ENCODE assay signal across 8 cellular contexts in the genomic region with DNA sequence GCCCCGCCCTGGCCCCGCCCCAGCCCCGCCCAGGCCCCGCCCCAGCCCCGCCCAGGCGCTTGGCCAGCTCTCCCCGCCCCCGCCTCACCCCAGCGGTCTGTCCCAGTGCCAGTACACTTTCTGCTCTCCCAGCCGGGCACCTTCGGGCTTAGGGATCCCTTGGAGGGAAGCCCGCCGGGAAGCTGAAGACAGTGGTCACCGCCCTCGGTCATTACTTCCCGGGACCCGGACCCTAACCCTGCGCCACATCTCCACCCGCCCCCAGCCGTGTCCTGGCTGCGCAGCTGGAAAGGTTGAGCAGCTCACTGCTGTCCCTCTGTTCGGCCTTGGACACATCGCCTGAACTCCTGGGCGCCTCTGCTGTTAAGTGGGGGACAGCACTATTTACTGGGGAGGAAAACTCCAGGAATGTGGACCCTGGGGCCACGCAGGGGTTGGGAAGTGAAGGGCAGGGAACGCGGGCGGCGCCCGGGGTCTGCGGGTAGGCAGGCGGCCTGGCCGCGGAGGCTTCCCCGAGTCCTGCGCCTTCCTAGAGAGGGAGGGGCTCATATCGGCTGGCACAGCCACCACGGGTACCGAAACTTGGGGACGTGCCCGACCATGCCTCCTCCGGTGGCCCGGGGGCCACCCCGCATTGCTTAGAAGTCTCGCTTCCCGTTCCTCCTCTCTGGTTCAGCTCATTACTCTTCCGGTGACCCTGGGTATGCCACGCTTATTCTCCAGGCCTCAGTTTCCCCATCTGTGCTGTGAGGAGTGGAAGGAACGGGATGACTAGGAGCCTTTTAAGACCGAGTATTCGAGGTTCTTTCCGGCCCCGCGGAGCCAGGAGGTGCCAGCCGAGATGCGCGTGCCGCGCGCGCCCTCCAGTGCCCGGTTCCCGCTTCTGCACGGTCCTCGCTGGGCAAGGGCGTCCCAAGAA.
A peak's percentile ranks its signal among the peaks of the same experiment; 100 is the strongest.
DNase-seq lines count a peak whose midpoint lies in the region; ATAC-seq lines count a peak whose summit lies in the region.

No MANE protein-coding gene starts in this region.

- DNase-seq in AML-193 (lab: John Stamatoyannopoulos, UW) = peak; percentile 19 to 38
- peak; percentile 79 for DNase-seq in NCI-H748 (lab: John Stamatoyannopoulos, UW; ENCODE audit: unreplicated experiment)
- peak; percentile 39 to 74 for DNase-seq in activated CD8-positive, alpha-beta memory T cell treated with anti-CD3 and anti-CD28 coated beads for 1 hour (ENCODE audit: extremely low read depth in 1 of 2, low read depth in 1 of 2)
- peak; percentile 46 to 61 (median 50) for DNase-seq in effector memory CD4-positive, alpha-beta T cell
- peak; percentile 65 to 74 for DNase-seq in lung microvascular endothelial cell (ENCODE audit: low read depth in 2 of 2)
- peak; percentile 64 to 75 (median 67) for DNase-seq in stimulated activated CD4-positive, alpha-beta T cell treated with anti-CD3 and anti-CD28 coated beads, TNF-alpha, amount 100 ng/mL, for 24 hours (ENCODE audit: low read depth in 3 of 3)

- H3K27me3 ChIP-seq in effector memory CD4-positive, alpha-beta T cell (replicated peaks; ENCODE audit: control insufficient read depth, insufficient read depth, low read length, poor library complexity, severe bottlenecking) = no peaks in the 10 kb centered on the region

- ATAC-seq in GM18870 (IDR thresholded peaks at IDR 0.05; ENCODE audit: unreplicated experiment) (peak; percentile 78), HG03135 (IDR thresholded peaks at IDR 0.05; ENCODE audit: unreplicated experiment) (peak; percentile 91)

- no peaks in the 10 kb centered on the region for H3K4me1 ChIP-seq in effector memory CD4-positive, alpha-beta T cell (ENCODE audit: control insufficient read depth, insufficient read depth, low read length, poor library complexity, severe bottlenecking)

- no peaks in the 10 kb centered on the region for H3K9me3 ChIP-seq in effector memory CD4-positive, alpha-beta T cell (ENCODE audit: control insufficient read depth, low read length)

- peak overlapping the region; percentile 74 for H3K4me3 ChIP-seq in effector memory CD4-positive, alpha-beta T cell (ENCODE audit: insufficient read depth, low read depth, low read length, poor library complexity, severe bottlenecking)

- no peak overlapping the region for H3K27ac ChIP-seq in effector memory CD4-positive, alpha-beta T cell (ENCODE audit: insufficient read depth, low read length, poor library complexity, severe bottlenecking)

- H3K36me3 ChIP-seq in effector memory CD4-positive, alpha-beta T cell (ENCODE audit: control insufficient read depth, insufficient read depth, low read length) = no peaks in the 10 kb centered on the region

Comparison
In these comparisons a context has a peak if more than half of its experiments do, and no peak if none do; other contexts are left out.
1. DNase-seq: peak in every context shown above with its lines; median percentile 79 in NCI-H748; 70 in lung microvascular endothelial cell; 67 in stimulated activated CD4-positive, alpha-beta T cell treated with anti-CD3 and anti-CD28 coated beads, TNF-alpha, amount 100 ng/mL, for 24 hours; 56 in activated CD8-positive, alpha-beta memory T cell treated with anti-CD3 and anti-CD28 coated beads for 1 hour; 50 in effector memory CD4-positive, alpha-beta T cell; 28 in AML-193.